8 cellular contexts compared by ENCODE assay signal in genomic region chr1:165630629-165631402, GRCh38. TPM values are rescaled to one million over a fixed set of nuclear protein-coding genes. Genes with fewer than 3 reads are reported as not detected.
DNase-seq lines count a peak whose midpoint lies in the region; ATAC-seq and TF ChIP-seq lines count a peak whose summit lies in the region.

Gene MGST3 (plus strand): TSS chr1:165631234. CDS start chr1:165649848, 18,614 bp downstream.

- H3K9me3 Mint-ChIP-seq in CD14-positive monocyte = peaks cover 0 to 6% (median 0%) of the 10 kb centered on the region in 7 donors

- ATAC-seq in GM19395 (IDR thresholded peaks at IDR 0.05; ENCODE audit: unreplicated experiment) (peak; percentile 82), HG03558 (IDR thresholded peaks at IDR 0.05; ENCODE audit: extremely low read depth, unreplicated experiment) (peak; percentile 65), left colon (peak; percentile 89)

- H3K27me3 Mint-ChIP-seq in CD14-positive monocyte (ENCODE audit: low read depth in 3 of 3) = no peaks in the 10 kb centered on the region

- DNase-seq in CD14-positive monocyte (ENCODE audit: low spot score) = peak; percentile 92
- DNase-seq in NCI-H748 (lab: John Stamatoyannopoulos, UW; ENCODE audit: unreplicated experiment) = peak; percentile 99
- DNase-seq in activated CD4-positive, alpha-beta T cell treated with anti-CD3 and anti-CD28 coated beads, Interleukin-2, amount 50 U/mL, for 1 hour = peak; percentile 89
- DNase-seq in cortex of kidney (lab: John Stamatoyannopoulos, UW) = peak; percentile 27
- peak; percentile 96 to 97 for DNase-seq in left colon
- peak; percentile 95 for DNase-seq in stimulated activated CD4-positive, alpha-beta T cell treated with anti-CD3 and anti-CD28 coated beads, Interleukin-1b, Interleukin-23, amount 100 ng/mL, for 48 hours

- peaks cover 39% of the 10 kb centered on the region for H3K4me1 Mint-ChIP-seq in CD14-positive monocyte

- intact Hi-C loops in CD14-positive monocyte (cut with micrococcal nuclease) = loop anchor here (5.0 to 10.0 kb wide), 5 partner anchors 34 to 134 kb away; partner anchors contain the start of genes ALDH9A1 (in 2 of the 2) and TMCO1 (in 1 of the 2)
- intact Hi-C loops in left colon (cut with DNase I, micrococcal nuclease) = loop anchor here in 1 of 2 donors (2.0 kb wide), 1 partner anchor 68 kb away; the partner anchor contains the start of gene ALDH9A1

- H3K4me3 Mint-ChIP-seq in CD14-positive monocyte = no peak within 1 kb of the TSS

- peaks cover 4% of the 10 kb centered on the region in 2 donors for H3K36me3 Mint-ChIP-seq in CD14-positive monocyte

- H3K27ac Mint-ChIP-seq in CD14-positive monocyte = no peak within 1 kb of the TSS

- TF ChIP-seq CTCF in CD14-positive monocyte (IDR thresholded peaks at IDR 0.05) = no peak

RNA-seq across cellular contexts. Expression of gene MGST3, which starts in this region (rescaled TPM):
- 100 to 1,000 TPM; 189 to 228 TPM for polyA plus RNA-seq in CD14-positive monocyte
- 100 to 1,000 TPM; 366 to 451 TPM for total RNA-seq in left colon

Comparison
In these comparisons a context has a peak if more than half of its experiments do, and no peak if none do; other contexts are left out.
1. Peak in every context shown above with its lines: DNase-seq and ATAC-seq.
2. DNase-seq: peak in every context shown above with its lines; median percentile 99 in NCI-H748; 96 in left colon; 95 in stimulated activated CD4-positive, alpha-beta T cell treated with anti-CD3 and anti-CD28 coated beads, Interleukin-1b, Interleukin-23, amount 100 ng/mL, for 48 hours; 92 in CD14-positive monocyte; 89 in activated CD4-positive, alpha-beta T cell treated with anti-CD3 and anti-CD28 coated beads, Interleukin-2, amount 50 U/mL, for 1 hour; 27 in cortex of kidney.